ENCODE assay signal across 2 cellular contexts in genomic region chr5:32934529-32934928, GRCh38.
TF ChIP-seq lines count a peak whose summit lies in the region.

No MANE protein-coding gene starts in this region.

TF ChIP-seq in SK-N-SH, 30 proteins besides CTCF, POLR2A, EP300 and RAD21 (continued from another document):
- TF ChIP-seq USF1 (IDR thresholded peaks at IDR 0.05; ENCODE audit: borderline replicate concordance, low read depth), result no peak
- no peak for TF ChIP-seq YY1 (IDR thresholded peaks at IDR 0.05; ENCODE audit: low read depth)
- TF ChIP-seq NFIC (IDR thresholded peaks at IDR 0.05; ENCODE audit: borderline replicate concordance), result no peak
- TF ChIP-seq CHD2 (IDR thresholded peaks at IDR 0.05; ENCODE audit: low read length, partially characterized antibody), result no peak

TF ChIP-seq in SK-N-SH treated with all-trans-retinoic acid at 6 μM for 48 hours, 23 proteins besides CTCF, POLR2A, EP300 and RAD21 (continued from another document):
- TF ChIP-seq RARB (CRISPR knock-in tag; IDR thresholded peaks at IDR 0.05), result no peak
- TF ChIP-seq SNAI2 (CRISPR knock-in tag; IDR thresholded peaks at IDR 0.05), result no peak
